7 cellular contexts compared by ENCODE assay signal in genomic region chr5:132225165-132226032, GRCh38. TPM values are rescaled to one million over a fixed set of nuclear protein-coding genes. Genes with fewer than 3 reads are reported as not detected.
DNase-seq lines count a peak whose midpoint lies in the region; ATAC-seq, FAIRE-seq and TF ChIP-seq lines count a peak whose summit lies in the region.

No MANE protein-coding gene starts in this region.

- H3K9ac ChIP-seq in GM23248 (peak overlapping the region; percentile 94), kidney (ENCODE audit: low read length in 2 of 2) (no peak overlapping the region)

- H3K79me2 ChIP-seq in GM23248 (ENCODE audit: insufficient read depth): peaks cover 56% of the 10 kb centered on the region

- H3K9me3 ChIP-seq in GM23248 (ENCODE audit: low read depth) (no peaks in the 10 kb centered on the region), kidney (ENCODE audit: control insufficient read depth in 1 of 2, low read length in 2 of 2) (no peaks in the 10 kb centered on the region)

- H2AFZ ChIP-seq in GM23248: no peak overlapping the region

- no peaks in the 10 kb centered on the region; the same call in 1 of the 2 replicates for H4K20me1 ChIP-seq in GM23248 (ENCODE audit: insufficient read depth)

- H3K36me3 ChIP-seq in GM23248 (ENCODE audit: low read depth): no peaks in the 10 kb centered on the region
- no peaks in the 10 kb centered on the region for H3K36me3 ChIP-seq in kidney (ENCODE audit: control insufficient read depth in 1 of 2, insufficient read depth in 2 of 2, low read length in 2 of 2)

- ATAC-seq in GM18519 (IDR thresholded peaks at IDR 0.05; ENCODE audit: low FRiP score, unreplicated experiment): no peak
- ATAC-seq in HG03469 (IDR thresholded peaks at IDR 0.05; ENCODE audit: unreplicated experiment): no peak

- in situ Hi-C loops in GM23248 (cut with MboI): no loop called here
- in situ Hi-C loops in astrocyte of the spinal cord (cut with HindIII; ENCODE audit: low sequenced_read_pairs): no loop called here

- H3K4me2 ChIP-seq in GM23248 (ENCODE audit: unreplicated experiment): peak overlapping the region; percentile 83

- no peaks in the 10 kb centered on the region for H3K27me3 ChIP-seq in GM23248 (replicated peaks; ENCODE audit: insufficient read depth)

- H3K4me3 ChIP-seq in GM23248 (peak overlapping the region; percentile 81), astrocyte of the spinal cord (ENCODE audit: low read depth, low read length) (peak overlapping the region; percentile 12), kidney (ENCODE audit: low read length in 2 of 2) (no peak overlapping the region)

- peak; percentile 95 for DNase-seq in GM23248
- peak; percentile 39 for DNase-seq in NCI-H82 (lab: John Stamatoyannopoulos, UW)
- peak; percentile 73 for DNase-seq in astrocyte of the spinal cord (ENCODE audit: low read depth, low spot score)
- peak; percentile 81 for DNase-seq in kidney
- DNase-seq in stimulated activated CD4-positive, alpha-beta T cell treated with anti-CD3 and anti-CD28 coated beads, Interleukin-2, amount 100 ng/mL, for 4 hours (ENCODE audit: low read depth): peak; percentile 26

- FAIRE-seq in kidney (lab: Jason Lieb, UNC): no peak

- intact Hi-C loops in kidney (cut with DNase I): no loop called here

- peaks cover 54% of the 10 kb centered on the region for H3F3A ChIP-seq in GM23248 (ENCODE audit: insufficient read depth)

- H3K9me2 ChIP-seq in GM23248 (ENCODE audit: insufficient read depth): no peaks in the 10 kb centered on the region

- peaks cover 60% of the 10 kb centered on the region for H3K4me1 ChIP-seq in GM23248 (ENCODE audit: insufficient read depth)
- peaks cover 12 to 22% of the 10 kb centered on the region in 2 donors for H3K4me1 ChIP-seq in kidney (ENCODE audit: control insufficient read depth in 1 of 2, insufficient read depth in 1 of 2, low read depth in 1 of 2, low read length in 2 of 2)

- no peak for TF ChIP-seq CTCF in astrocyte of the spinal cord (IDR thresholded peaks at IDR 0.05; ENCODE audit: low read depth, low read length)
- no peak for TF ChIP-seq CTCF in kidney (IDR thresholded peaks at IDR 0.05; ENCODE audit: borderline replicate concordance, extremely low read depth, insufficient read depth)

- peak overlapping the region; percentile 99 for H3K27ac ChIP-seq in GM23248
- no peak overlapping the region for H3K27ac ChIP-seq in kidney (ENCODE audit: low read depth in 2 of 2, low read length in 2 of 2)

- 1% methylated on average over 13 of the region's 13 CpGs for WGBS in GM23248 (ENCODE audit: low coverage in 1 of 2, low lambda C conversion rate in 2 of 2, missing lambda C conversion rate in 2 of 2), 2 experiments

RNA-seq across cellular contexts. Expression of gene P4HA2, which starts 2.3 kb away (rescaled TPM):
- total RNA-seq in GM23248 (2014; rRNA removed; shearing (Covaris generic)): 337 and 352 TPM in 2 replicates
- polyA plus RNA-seq in GM23248 (2016; fragmentation: Nextera tagmentation; extraction: Ambion mirVana): 353 and 374 TPM in 2 replicates
- total RNA-seq in kidney: 32.5 TPM
- 54.1 TPM for polyA plus RNA-seq in kidney (ENCODE audit: insufficient read depth, low read depth, low replicate concordance)

RNA-seq across cellular contexts. Expression of gene PDLIM4, which starts 32.1 kb away (rescaled TPM):
- total RNA-seq in GM23248 (2014; rRNA removed; shearing (Covaris generic)): 84.4 and 107 TPM in 2 replicates
- polyA plus RNA-seq in GM23248 (2016; fragmentation: Nextera tagmentation; extraction: Ambion mirVana): 153 and 156 TPM in 2 replicates
- total RNA-seq in kidney: 47.0 TPM
- 31.6 TPM for polyA plus RNA-seq in kidney (ENCODE audit: insufficient read depth, low read depth, low replicate concordance)

Comparison
In these comparisons a context has a peak if more than half of its experiments do, and no peak if none do; other contexts are left out.
1. DNase-seq: peak in every context shown above with its lines; median percentile 95 in GM23248; 81 in kidney; 73 in astrocyte of the spinal cord; 39 in NCI-H82; 26 in stimulated activated CD4-positive, alpha-beta T cell treated with anti-CD3 and anti-CD28 coated beads, Interleukin-2, amount 100 ng/mL, for 4 hours.
2. H3K4me3 ChIP-seq: peak in GM23248 (single experiment) and astrocyte of the spinal cord (single experiment); none in kidney (0 of 2).
3. RNA of gene P4HA2, which starts 2.3 kb away (total RNA-seq): 337 to 352 TPM in GM23248; 32.5 TPM in kidney (single experiment); every median in the first group is over 10 times any median in the second.